Comparison of ENCODE assay signal across 2 cellular contexts in the genomic region with DNA sequence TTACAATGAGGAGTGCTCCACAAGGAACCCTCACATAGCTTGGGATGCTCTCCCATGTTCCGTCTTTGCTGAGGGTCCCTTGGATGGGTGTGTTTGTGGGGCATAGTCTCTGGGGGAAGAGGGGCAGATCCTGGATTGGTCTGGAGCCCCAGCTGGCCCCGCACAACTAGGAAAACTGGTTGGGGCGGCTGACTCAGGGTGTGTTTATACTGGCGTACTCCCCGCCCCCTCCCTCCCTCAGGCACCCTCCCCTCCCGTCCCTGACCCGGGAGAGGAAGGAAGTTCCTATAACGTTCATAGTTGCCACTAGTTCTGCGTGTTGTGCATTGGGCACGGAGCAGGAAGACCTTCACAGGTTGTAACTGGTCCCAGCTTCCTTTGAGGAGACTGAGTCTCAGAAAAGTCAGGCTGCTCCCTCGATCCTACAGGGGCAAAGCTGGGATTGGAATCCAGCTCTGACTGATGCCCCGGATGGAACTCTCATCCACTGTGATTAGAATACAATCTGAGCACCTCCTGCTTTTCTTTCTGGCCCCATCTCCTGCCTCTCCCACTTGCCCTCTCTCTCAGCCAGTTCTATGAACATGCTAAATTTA.
TF ChIP-seq lines count a peak whose summit lies in the region.

No MANE protein-coding gene starts in this region.

TF ChIP-seq in GM12878, 131 proteins besides CTCF, POLR2A, EP300 and RAD21 (continues in another document):
- TF ChIP-seq ZNF592 (IDR thresholded peaks at IDR 0.05) (no peak), HSF1 (IDR thresholded peaks at IDR 0.05; ENCODE audit: low read depth, low read length) (no peak), ATF2 (IDR thresholded peaks at IDR 0.05; ENCODE audit: low read length) (no peak), SIX5 (IDR thresholded peaks at IDR 0.05; ENCODE audit: low read depth, low read length, severe bottlenecking) (no peak), PML (IDR thresholded peaks at IDR 0.05; ENCODE audit: low read length) (no peak), SREBF1 (IDR thresholded peaks at IDR 0.05; ENCODE audit: low read length) (no peak), HCFC1 (IDR thresholded peaks at IDR 0.05; ENCODE audit: low read length) (no peak), IRF3 (IDR thresholded peaks at IDR 0.05) (no peak), MLLT1 (IDR thresholded peaks at IDR 0.05) (no peak), ZNF622 (IDR thresholded peaks at IDR 0.05) (no peak), SMAD1 (IDR thresholded peaks at IDR 0.05; ENCODE audit: low read depth, partially characterized antibody) (no peak), STAT1 (conservative IDR thresholded peaks at IDR 0.05) (no peak), TCF3 (IDR thresholded peaks at IDR 0.05; ENCODE audit: borderline replicate concordance, insufficient read depth, low read depth, low read length) (no peak)

TF ChIP-seq in GM12891, 5 proteins besides CTCF, POLR2A, EP300 and RAD21 (continued from another document):
- TF ChIP-seq POU2F2 (IDR thresholded peaks at IDR 0.05; ENCODE audit: low read depth, low read length) (no peak), PAX5 (IDR thresholded peaks at IDR 0.05; ENCODE audit: insufficient read depth, low read length, severe bottlenecking) (no peak)
